8 cellular contexts compared by ENCODE assay signal in the genomic region with DNA sequence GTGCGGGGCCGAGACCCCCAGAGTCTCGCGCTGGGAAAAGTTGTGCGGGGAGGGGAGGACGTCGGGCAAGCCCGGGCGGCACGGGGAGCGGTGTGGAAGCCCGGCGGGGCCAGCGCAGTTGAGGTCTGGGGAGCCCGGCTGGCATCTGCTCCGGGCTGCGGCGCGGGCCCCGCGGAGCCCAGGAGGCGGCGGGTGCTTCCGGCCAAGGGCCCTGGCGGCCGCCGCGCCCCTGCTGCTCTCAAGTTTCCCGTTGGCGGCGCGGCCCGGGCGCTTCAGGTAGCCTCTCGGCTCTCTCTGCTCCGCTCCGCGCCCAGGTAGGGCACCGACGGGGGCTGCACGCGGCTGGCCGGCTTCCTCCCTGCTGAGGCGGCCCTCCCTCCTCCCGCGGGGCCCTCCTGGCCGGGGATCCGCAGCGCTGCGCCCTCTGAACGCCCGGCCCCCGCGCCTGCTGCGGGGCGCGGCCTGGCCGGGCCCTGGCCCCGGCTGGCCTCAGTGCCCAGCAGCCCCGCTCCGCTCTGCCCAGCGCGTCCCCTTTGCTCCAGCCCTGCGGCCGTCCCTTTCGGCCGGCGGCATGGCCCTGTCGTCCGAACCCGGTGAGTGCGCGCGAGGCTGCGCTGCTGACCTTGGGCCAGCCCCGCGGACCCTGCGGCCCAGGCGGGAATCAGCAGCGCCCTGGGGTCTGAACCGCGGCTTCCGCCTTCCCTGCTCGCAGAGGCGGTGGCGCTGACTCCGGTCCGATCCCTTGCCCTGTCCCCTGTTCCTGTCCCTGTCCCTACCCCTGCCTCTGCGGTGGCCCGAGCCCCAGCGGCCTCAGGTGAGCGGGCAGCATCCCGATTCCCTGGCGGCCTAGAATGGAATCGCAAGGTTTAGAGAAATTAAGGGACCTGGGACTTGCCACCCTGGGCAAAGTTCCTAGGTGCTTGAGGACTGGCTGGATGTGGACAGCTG. TPM values are rescaled to one million over a fixed set of nuclear protein-coding genes. Genes with fewer than 3 reads are reported as not detected.
A peak's percentile ranks its signal among the peaks of the same experiment; 100 is the strongest.
DNase-seq lines count a peak whose midpoint lies in the region; ATAC-seq and TF ChIP-seq lines count a peak whose summit lies in the region.

No MANE protein-coding gene starts in this region.

- peak overlapping the region; percentile 79 for H3K27ac ChIP-seq in cingulate gyrus (ENCODE audit: low read depth, low read length)
- peak overlapping the region; percentile 70 to 91 for H3K27ac ChIP-seq in left lung

- intact Hi-C loops in left lung (cut with DNase I): no loop called here

- DNase-seq in DMS53 (lab: John Stamatoyannopoulos, UW) (peak; percentile 93), HPDE6-E6E7 (ENCODE audit: extremely low spot score) (peak; percentile 62), left lung (peak; percentile 65 to 93), MG63 (no peak)
- peak; percentile 61 for DNase-seq in activated CD4-positive, CD25-positive, alpha-beta regulatory T cell treated with anti-CD3 and anti-CD28 coated beads, Interleukin-2, amount 50 U/mL, for 72 hours
- peak; percentile 18 to 48 for DNase-seq in stimulated activated CD4-positive, alpha-beta T cell treated with anti-CD3 and anti-CD28 coated beads, Interleukin-4, amount 100 ng/mL, for 4 hours

- peak; percentile 80 for ATAC-seq in left lung
- no peak for ATAC-seq in HG02623 (IDR thresholded peaks at IDR 0.05; ENCODE audit: unreplicated experiment)

- TF ChIP-seq CTCF in left lung (IDR thresholded peaks at IDR 0.05): peak; percentile 19 to 55

- no peaks in the 10 kb centered on the region for H3K36me3 ChIP-seq in left lung
- H3K36me3 ChIP-seq in MG63: no peaks in the 10 kb centered on the region

- H3K27me3 ChIP-seq in left lung (peaks cover 0 to 11% of the 10 kb centered on the region in 2 donors), MG63 (no peaks in the 10 kb centered on the region)

- H3K9me3 ChIP-seq in left lung (no peaks in the 10 kb centered on the region), MG63 (no peaks in the 10 kb centered on the region)

- H3K4me3 ChIP-seq in left lung: peak overlapping the region; percentile 50 to 57
- H3K4me3 ChIP-seq in MG63: no peak overlapping the region

- peaks cover 3 to 46% of the 10 kb centered on the region in 2 donors for H3K4me1 ChIP-seq in left lung

RNA-seq across cellular contexts. Expression of a gene that starts 4.3 kb away (rescaled TPM):
- 10 to 100 TPM; 11.2 to 28.8 TPM for total RNA-seq in left lung
- 1.6 and 4.9 TPM in 2 replicates for total RNA-seq in MG63 (2014; rRNA removed; shearing (Covaris generic); ENCODE audit: low replicate concordance)
